Comparison of ENCODE assay signal across 8 cellular contexts in genomic region chr9:88387733-88388202, GRCh38. TPM values are rescaled to one million over a fixed set of nuclear protein-coding genes. Genes with fewer than 3 reads are reported as not detected.
A peak's percentile ranks its signal among the peaks of the same experiment; 100 is the strongest.
DNase-seq lines count a peak whose midpoint lies in the region; ATAC-seq, FAIRE-seq and TF ChIP-seq lines count a peak whose summit lies in the region.

No MANE protein-coding gene starts in this region.

- peak overlapping the region; percentile 81 for H3K9ac ChIP-seq in HUES6 (ENCODE audit: low read length)

- H3K36me3 ChIP-seq in HUES6 (ENCODE audit: control insufficient read depth, insufficient read depth, low read length): peaks cover 18% of the 10 kb centered on the region; the same call in 1 of the 2 replicates
- no peaks in the 10 kb centered on the region for H3K36me3 ChIP-seq in breast epithelium
- no peaks in the 10 kb centered on the region for H3K36me3 ChIP-seq in small intestine (ENCODE audit: control insufficient read depth in 2 of 2, insufficient read depth in 2 of 2, low read length in 2 of 2)

- H3K9me3 ChIP-seq in HUES6 (ENCODE audit: control insufficient read depth, insufficient read depth, low read depth, low read length) (no peaks in the 10 kb centered on the region), breast epithelium (no peaks in the 10 kb centered on the region), small intestine (ENCODE audit: control insufficient read depth, low read depth) (no peaks in the 10 kb centered on the region)

- WGBS in small intestine, 3 donors: 0% methylated on average over 35 of the region's 35 CpGs

- TF ChIP-seq CTCF in breast epithelium (IDR thresholded peaks at IDR 0.05): no peak

- intact Hi-C loops in breast epithelium (cut with DNase I; ENCODE audit: low total_unique reads): no loop called here

- TF ChIP-seq POLR2A in breast epithelium (IDR thresholded peaks at IDR 0.05): peak; percentile 10

- peak; percentile 6 for ATAC-seq in GM19463 (IDR thresholded peaks at IDR 0.05; ENCODE audit: unreplicated experiment)

- H3K27me3 ChIP-seq in HUES6 (ENCODE audit: control insufficient read depth, insufficient read depth, low read length): no peaks in the 10 kb centered on the region
- H3K27me3 ChIP-seq in breast epithelium: no peaks in the 10 kb centered on the region
- no peaks in the 10 kb centered on the region for H3K27me3 ChIP-seq in small intestine (ENCODE audit: control insufficient read depth in 2 of 2, insufficient read depth in 2 of 2, low read length in 2 of 2)

- peaks cover 37% of the 10 kb centered on the region for H3K4me1 ChIP-seq in HUES6 (ENCODE audit: control insufficient read depth, insufficient read depth, low read length)
- no peaks in the 10 kb centered on the region for H3K4me1 ChIP-seq in breast epithelium
- H3K4me1 ChIP-seq in small intestine (ENCODE audit: control insufficient read depth in 2 of 2, insufficient read depth in 1 of 2, low read depth in 1 of 2, low read length in 1 of 2): peaks cover 0 to 2% of the 10 kb centered on the region in 2 donors

- DNase-seq in COLO829 (ENCODE audit: low spot score) (peak; percentile 36), T-helper 22 cell (ENCODE audit: low read depth) (peak; percentile 28), breast epithelium (ENCODE audit: low spot score in 2 of 2) (peak; percentile 47 to 52), iris pigment epithelial cell (ENCODE audit: low read depth) (peak; percentile 61), small intestine (peak; percentile 82), cortex of kidney (lab: John Stamatoyannopoulos, UW) (no peak)

- H3K27ac ChIP-seq in HUES6 (ENCODE audit: low read depth, low read length) (peak overlapping the region; percentile 50; the same call in 1 of the 2 replicates), breast epithelium (peak overlapping the region; percentile 97 to 99), small intestine (ENCODE audit: low read depth in 1 of 2, low read length in 1 of 2) (peak overlapping the region; percentile 93 to 99)

- H3K4me3 ChIP-seq in HUES6 (ENCODE audit: low read depth, low read length) (peak overlapping the region; percentile 83), breast epithelium (peak overlapping the region; percentile 69 to 95 (median 91)), small intestine (ENCODE audit: low read depth in 1 of 2, low read length in 2 of 2) (peak overlapping the region; percentile 53 to 99)

- no peak for FAIRE-seq in small intestine (lab: Jason Lieb, UNC)

RNA-seq across cellular contexts. Expression of gene SPIN1, which starts 0.5 kb away (rescaled TPM):
- 100 to 1,000 TPM in 2 of 3 donors, 10 to 100 TPM in 1; 71.8 to 125 (median 103) TPM for total RNA-seq in breast epithelium
- polyA plus RNA-seq in small intestine: 10 to 100 TPM; 22.1 to 24.9 (median 23.8) TPM
